Comparison of ENCODE assay signal across 11 cellular contexts in the genomic region with DNA sequence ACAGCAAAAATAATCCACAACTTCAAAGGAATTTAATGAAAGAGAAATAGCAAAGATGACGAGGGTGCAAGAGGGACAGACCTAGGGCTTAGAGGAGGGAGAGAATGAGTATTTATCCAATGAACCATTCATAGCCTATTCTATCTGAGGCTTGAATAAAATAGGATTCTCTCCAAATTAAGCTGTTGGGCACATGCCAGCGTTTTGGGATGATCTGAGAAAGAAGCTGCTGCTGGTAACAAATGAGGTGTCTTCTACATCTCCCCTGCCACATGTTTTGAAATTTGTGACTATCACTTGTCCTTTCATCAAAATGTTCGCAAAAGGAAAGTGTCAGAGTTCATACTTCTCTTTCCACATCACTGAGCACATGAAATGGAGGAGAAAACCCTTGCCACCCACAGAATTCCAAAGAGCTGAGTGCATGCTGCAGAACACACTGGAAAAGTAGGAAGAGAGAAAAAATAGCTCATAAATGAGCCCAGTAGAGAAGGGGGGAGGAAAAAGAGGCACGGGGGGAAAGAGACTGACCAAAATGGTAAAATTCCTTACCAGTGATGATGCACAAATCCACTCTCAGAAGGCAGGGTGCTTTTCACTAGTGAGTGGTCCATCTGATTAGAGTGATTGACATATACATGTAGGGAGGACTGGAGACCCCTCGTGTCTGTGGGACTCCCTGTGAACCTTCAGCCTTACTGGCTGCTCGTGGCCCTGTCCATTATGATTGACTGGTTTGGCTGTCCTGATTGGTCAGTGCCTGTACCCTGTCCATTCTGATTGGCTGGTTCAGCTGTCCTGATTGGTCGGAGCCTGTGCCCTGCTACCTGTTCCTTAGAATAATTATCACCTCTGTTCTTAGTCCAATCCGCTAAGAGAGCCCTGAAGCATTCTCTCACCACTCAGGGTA.
DNase-seq lines count a peak whose midpoint lies in the region; ATAC-seq and TF ChIP-seq lines count a peak whose summit lies in the region.
"Had no signal": no experiment of that assay in that cellular context is flagged by ENCODE, and none has a peak within 500 bp of the region (broad histone marks: within the 10 kb centered on the region; RNA-seq: fewer than 3 reads in every experiment).

No MANE protein-coding gene starts in this region.

- no peaks in the 10 kb centered on the region for H3K36me3 Mint-ChIP-seq in stimulated activated effector memory CD8-positive, alpha-beta T cell treated with anti-CD3 and anti-CD28 coated beads, Interleukin-12 subunit alpha, Interleukin-12 subunit beta, amount 100 ng/mL, for 72 hours

- peaks cover 21% of the 10 kb centered on the region for H3K9me3 ChIP-seq in adipocyte (ENCODE audit: control insufficient read depth, low read length)
- peaks cover 0 to 19% of the 10 kb centered on the region in 2 donors for H3K9me3 ChIP-seq in right atrium auricular region
- H3K9me3 ChIP-seq in smooth muscle cell (replicated peaks; ENCODE audit: low read depth) = no peaks in the 10 kb centered on the region

- H3K36me3 ChIP-seq in adipocyte (ENCODE audit: control insufficient read depth, insufficient read depth, low read length, severe bottlenecking) (no peaks in the 10 kb centered on the region), right atrium auricular region (no peaks in the 10 kb centered on the region), smooth muscle cell (ENCODE audit: low read depth) (no peaks in the 10 kb centered on the region)
- H3K36me3 ChIP-seq: cardiac muscle cell had no signal

- H3F3A ChIP-seq in smooth muscle cell (ENCODE audit: low read depth) = no peaks in the 10 kb centered on the region

- H3K27ac ChIP-seq in right atrium auricular region (peak overlapping the region; percentile 30 to 58), smooth muscle cell (ENCODE audit: low read depth) (peak overlapping the region; percentile 77)
- H3K27ac ChIP-seq: cardiac muscle cell had no signal

- H3K9me3 Mint-ChIP-seq in stimulated activated effector memory CD8-positive, alpha-beta T cell treated with anti-CD3 and anti-CD28 coated beads, Interleukin-12 subunit alpha, Interleukin-12 subunit beta, amount 100 ng/mL, for 72 hours = peaks cover 4% of the 10 kb centered on the region

- H3K27me3 ChIP-seq in adipocyte (replicated peaks; ENCODE audit: control insufficient read depth, insufficient read depth, low read length) (no peaks in the 10 kb centered on the region), right atrium auricular region (no peaks in the 10 kb centered on the region), smooth muscle cell (ENCODE audit: low read depth) (no peaks in the 10 kb centered on the region)
- H3K27me3 ChIP-seq: cardiac muscle cell had no signal

- H4K20me1 ChIP-seq in smooth muscle cell (ENCODE audit: low read depth) = no peaks in the 10 kb centered on the region

- H3K9ac ChIP-seq in adipocyte (ENCODE audit: low read length) (peak overlapping the region; percentile 49), smooth muscle cell (ENCODE audit: low read depth) (peak overlapping the region; percentile 12)

- no peak overlapping the region for H3K4me3 Mint-ChIP-seq in stimulated activated effector memory CD8-positive, alpha-beta T cell treated with anti-CD3 and anti-CD28 coated beads, Interleukin-12 subunit alpha, Interleukin-12 subunit beta, amount 100 ng/mL, for 72 hours
- H3K4me3 Mint-ChIP-seq: memory B cell had no signal

- no peaks in the 10 kb centered on the region for H3K79me2 ChIP-seq in smooth muscle cell (ENCODE audit: low read depth)

- peak overlapping the region; percentile 21 for H2AFZ ChIP-seq in smooth muscle cell (ENCODE audit: low read depth)

- no peak for ATAC-seq in stimulated activated effector memory CD8-positive, alpha-beta T cell treated with anti-CD3 and anti-CD28 coated beads, Interleukin-12 subunit alpha, Interleukin-12 subunit beta, amount 100 ng/mL, for 72 hours
- no peak for ATAC-seq in HG02884 (IDR thresholded peaks at IDR 0.05; ENCODE audit: unreplicated experiment)

- H3K4me2 ChIP-seq in smooth muscle cell = peak overlapping the region; percentile 62

- TF ChIP-seq CTCF in right atrium auricular region (IDR thresholded peaks at IDR 0.05) = no peak
- no peak for TF ChIP-seq CTCF in smooth muscle cell (IDR thresholded peaks at IDR 0.05; ENCODE audit: borderline replicate concordance, insufficient read depth, poor library complexity, severe bottlenecking)

- DNase-seq in GM04503 (ENCODE audit: low read depth) = peak; percentile 94
- DNase-seq in adipocyte (ENCODE audit: low read depth) = peak; percentile 91
- no peak for DNase-seq in right atrium auricular region (ENCODE audit: low spot score)
- DNase-seq in smooth muscle cell (lab: John Stamatoyannopoulos, UW; ENCODE audit: unreplicated experiment) = no peak
- DNase-seq in NCI-H748 (lab: John Stamatoyannopoulos, UW; ENCODE audit: unreplicated experiment) = no peak
- DNase-seq in stimulated activated effector memory CD8-positive, alpha-beta T cell treated with anti-CD3 and anti-CD28 coated beads, Interleukin-12 subunit alpha, Interleukin-12 subunit beta, amount 100 ng/mL, for 72 hours (ENCODE audit: low spot score in 2 of 2) = no peak
- DNase-seq in DMS53 (lab: John Stamatoyannopoulos, UW) = no peak
- DNase-seq: NCI-H2227 treated with DMSO at 0.1 percent for 48 hours had no signal

- 53% methylated on average over 8 of the region's 8 CpGs for WGBS in smooth muscle cell (ENCODE audit: low lambda C conversion rate)

- H3K4me1 ChIP-seq in adipocyte (ENCODE audit: control insufficient read depth, insufficient read depth, low read length) (peaks cover 30% of the 10 kb centered on the region), right atrium auricular region (no peaks in the 10 kb centered on the region), smooth muscle cell (ENCODE audit: low read depth) (no peaks in the 10 kb centered on the region)

- no peaks in the 10 kb centered on the region for H3K4me1 Mint-ChIP-seq in stimulated activated effector memory CD8-positive, alpha-beta T cell treated with anti-CD3 and anti-CD28 coated beads, Interleukin-12 subunit alpha, Interleukin-12 subunit beta, amount 100 ng/mL, for 72 hours
- H3K4me1 Mint-ChIP-seq: memory B cell had no signal

- peak overlapping the region; percentile 45 for H3K4me3 ChIP-seq in adipocyte (ENCODE audit: low read length)
- H3K4me3 ChIP-seq in right atrium auricular region = no peak overlapping the region
- H3K4me3 ChIP-seq in smooth muscle cell = no peak overlapping the region
- H3K4me3 ChIP-seq: cardiac muscle cell had no signal

- no peak overlapping the region for H3K27ac Mint-ChIP-seq in stimulated activated effector memory CD8-positive, alpha-beta T cell treated with anti-CD3 and anti-CD28 coated beads, Interleukin-12 subunit alpha, Interleukin-12 subunit beta, amount 100 ng/mL, for 72 hours
- H3K27ac Mint-ChIP-seq: memory B cell had no signal

Comparison
In these comparisons a context has a peak if more than half of its experiments do, and no peak if none do; other contexts are left out.
1. DNase-seq: peak in GM04503 (single experiment) and adipocyte (single experiment); none in right atrium auricular region (single experiment), smooth muscle cell (single experiment), NCI-H748 (single experiment), stimulated activated effector memory CD8-positive, alpha-beta T cell treated with anti-CD3 and anti-CD28 coated beads, Interleukin-12 subunit alpha, Interleukin-12 subunit beta, amount 100 ng/mL, for 72 hours (0 of 2) and DMS53 (single experiment).